In genomic region chr20:31695849-31696804, GRCh38 we compare ENCODE assay signal across 10 cellular contexts. TPM values are rescaled to one million over a fixed set of nuclear protein-coding genes. Genes with fewer than 3 reads are reported as not detected.
DNase-seq lines count a peak whose midpoint lies in the region; ATAC-seq, FAIRE-seq and TF ChIP-seq lines count a peak whose summit lies in the region.
"Had no signal": no experiment of that assay in that cellular context is flagged by ENCODE, and none has a peak within 500 bp of the region (broad histone marks: within the 10 kb centered on the region; RNA-seq: fewer than 3 reads in every experiment).

No MANE protein-coding gene starts in this region.

- 82 to 85% (median 83%) methylated on average over 12 of the region's 12 CpGs for WGBS in heart left ventricle, 4 donors
- WGBS in HepG2 (ENCODE audit: low lambda C conversion rate), result 43% methylated on average over 12 of the region's 12 CpGs

- H2AFZ ChIP-seq in astrocyte (ENCODE audit: low read depth, low read length), result no peak overlapping the region
- no peak overlapping the region for H2AFZ ChIP-seq in HepG2 (ENCODE audit: low read length)

- H3K4me2 ChIP-seq in astrocyte (ENCODE audit: low read length) (peak overlapping the region; percentile 38), HepG2 (ENCODE audit: low read depth, low read length) (peak overlapping the region; percentile 58)

- FAIRE-seq in astrocyte (lab: Jason Lieb, UNC) (no peak), HepG2 (lab: Jason Lieb, UNC) (peak; percentile 97), urothelium cell line (lab: Jason Lieb, UNC) (no peak)

- TF ChIP-seq POLR2A in heart left ventricle (IDR thresholded peaks at IDR 0.05) (no peak), HepG2 (IDR thresholded peaks at IDR 0.05; ENCODE audit: insufficient read depth in 1 of 2, low read depth in 2 of 2, low read length in 2 of 2) (peak; percentile 54 to 80; a peak in 3 of 4 replicates)

- H3K36me3 ChIP-seq in heart left ventricle (peaks cover 0 to 30% (median 13%) of the 10 kb centered on the region in 9 donors), astrocyte (ENCODE audit: insufficient read depth, low read length) (peaks cover 4% of the 10 kb centered on the region), HepG2 (replicated peaks in 1 of 2; ENCODE audit: control insufficient read depth in 1 of 2, insufficient read depth in 2 of 2, low read length in 2 of 2) (peaks cover 41 to 69% of the 10 kb centered on the region in 2 experiments)

- no peaks in the 10 kb centered on the region for H3K27me3 Mint-ChIP-seq in astrocyte (ENCODE audit: low read depth, unreplicated experiment)

- H4K20me1 ChIP-seq in astrocyte (ENCODE audit: insufficient read depth, low read length), result peaks cover 23% of the 10 kb centered on the region
- no peaks in the 10 kb centered on the region; the same call in 1 of the 2 replicates for H4K20me1 ChIP-seq in HepG2 (ENCODE audit: insufficient read depth, low read length)

- TF ChIP-seq EP300 in HepG2 (IDR thresholded peaks at IDR 0.05; ENCODE audit: low read depth in 2 of 2, low read length in 2 of 2), result peak; percentile 99 to 100
- TF ChIP-seq EP300 in HepG2 (CRISPR knock-in tag; IDR thresholded peaks at IDR 0.05; ENCODE audit: borderline replicate concordance), result peak; percentile 100

- DNase-seq in heart left ventricle, result peak in 1 of 5 donors; percentile 68
- DNase-seq in cardiac septum (ENCODE audit: low spot score), result no peak
- peak; percentile 65 for DNase-seq in astrocyte (ENCODE audit: low read depth)
- peak; percentile 100 for DNase-seq in HepG2 (ENCODE audit: low spot score)
- DNase-seq in urothelium cell line (ENCODE audit: low spot score), result peak; percentile 57
- DNase-seq in NCI-H1436 treated with DMSO at 0.1 percent for 48 hours (lab: John Stamatoyannopoulos, UW), result no peak
- DNase-seq in NCI-H2081 (lab: John Stamatoyannopoulos, UW), result no peak

- H3K4me1 Mint-ChIP-seq in astrocyte (ENCODE audit: low read depth, unreplicated experiment), result peaks cover 68% of the 10 kb centered on the region

- TF ChIP-seq CTCF in heart left ventricle (IDR thresholded peaks at IDR 0.05) (no peak), astrocyte (IDR thresholded peaks at IDR 0.05; ENCODE audit: insufficient read depth, low read depth, low read length) (no peak), HepG2 (CRISPR knock-in tag; IDR thresholded peaks at IDR 0.05) (peak; percentile 42)

- H3K9ac ChIP-seq in astrocyte (ENCODE audit: low read length), result no peak overlapping the region
- peak overlapping the region; percentile 70 for H3K9ac ChIP-seq in HepG2 (ENCODE audit: insufficient read depth, low read depth, low read length)

- intact Hi-C loops in heart left ventricle (cut with DNase I) (no loop called here), cardiac septum (cut with DNase I) (no loop called here), HepG2 (cut with micrococcal nuclease; ENCODE audit: unreplicated experiment) (loop anchor here (1.0 to 5.0 kb wide), 4 partner anchors 8 to 34 kb away; no protein-coding TSS in a partner anchor)

- TSS peak; percentile 70 for BruUV-seq in HepG2 (replicated peaks; lab: Mats Ljungman, UMichigan)

- ATAC-seq in heart left ventricle (peak in 2 of 4 donors; percentile 54 to 76), HepG2 (peak; percentile 84), HG02798 (IDR thresholded peaks at IDR 0.05; ENCODE audit: poor library complexity, unreplicated experiment) (no peak)
- ATAC-seq: foreskin keratinocyte had no signal

- CTCF ChIA-PET in HepG2 (lab: Yijun Ruan, JAX; ENCODE audit: low intra/inter-chr PET ratio, low total read pairs), result interaction anchor here (0.9 to 1.9 kb wide), 3 partner anchors 28 to 34 kb away, joined by 3 to 7 read pairs (median 4); no protein-coding TSS in a partner anchor

- peak overlapping the region; percentile 83 for H3K27ac Mint-ChIP-seq in astrocyte (ENCODE audit: unreplicated experiment)

- H3K4me3 ChIP-seq in heart left ventricle, result no peak overlapping the region
- H3K4me3 ChIP-seq in astrocyte (ENCODE audit: insufficient read depth, low read depth, low read length), result no peak overlapping the region
- H3K4me3 ChIP-seq in HepG2 (replicated peaks in 1 of 3; ENCODE audit: insufficient read depth in 1 of 3, low read depth in 2 of 3, low read length in 3 of 3), result peak overlapping the region in 1 of 3 experiments; percentile 10; a peak in 1 of 6 replicates
- H3K4me3 ChIP-seq: SK-N-MC had no signal

- POLR2A ChIA-PET in HepG2 (lab: Yijun Ruan, JAX), result interaction anchor here (0.8 to 33.2 kb wide), 19 partner anchors 8 to 149 kb away, joined by 3 to 2822 read pairs (median 13); partner anchors contain the start of genes BCL2L1, ID1 and TPX2

- peaks cover 34% of the 10 kb centered on the region for H3K36me3 Mint-ChIP-seq in astrocyte (ENCODE audit: low read depth, unreplicated experiment)

- H3K79me2 ChIP-seq in astrocyte (ENCODE audit: insufficient read depth, low read length) (peaks cover 94% of the 10 kb centered on the region), HepG2 (ENCODE audit: insufficient read depth, low read length) (peaks cover 93% of the 10 kb centered on the region)

- H3K9me3 ChIP-seq in heart left ventricle (no peaks in the 10 kb centered on the region), astrocyte (ENCODE audit: insufficient read depth, low read depth, low read length) (no peaks in the 10 kb centered on the region), HepG2 (ENCODE audit: low read length) (no peaks in the 10 kb centered on the region)

- H3K4me1 ChIP-seq in heart left ventricle (peaks cover 23 to 96% (median 71%) of the 10 kb centered on the region in 12 donors), astrocyte (ENCODE audit: insufficient read depth, low read length) (peaks cover 32% of the 10 kb centered on the region), HepG2 (ENCODE audit: insufficient read depth, low read length) (peaks cover 93% of the 10 kb centered on the region)

- H3K27ac ChIP-seq in heart left ventricle (peak overlapping the region in 9 of 12 donors; percentile 19 to 80 (median 49)), astrocyte (ENCODE audit: low read depth, low read length) (peak overlapping the region; percentile 44), HepG2 (ENCODE audit: extremely low read length, insufficient read depth, low read length) (peak overlapping the region; percentile 83)
- H3K27ac ChIP-seq: foreskin keratinocyte, SK-N-MC had no signal

- peak; percentile 55 for TF ChIP-seq RAD21 in HepG2 (CRISPR knock-in tag; IDR thresholded peaks at IDR 0.05)

- H3K9me3 Mint-ChIP-seq in astrocyte (ENCODE audit: unreplicated experiment), result no peaks in the 10 kb centered on the region

- H3K4me3 Mint-ChIP-seq in astrocyte (ENCODE audit: unreplicated experiment), result peak overlapping the region; percentile 25

- in situ Hi-C loops in HepG2 (cut with HindIII; ENCODE audit: extremely low pct_ligation_motif_present, low pct_unique_long_range_greater_than_20kb), result no loop called here

- H3K27me3 ChIP-seq in heart left ventricle (no peaks in the 10 kb centered on the region), astrocyte (ENCODE audit: insufficient read depth, low read length) (no peaks in the 10 kb centered on the region), HepG2 (ENCODE audit: control insufficient read depth in 1 of 2, insufficient read depth in 2 of 2, low read length in 2 of 2) (no peaks in the 10 kb centered on the region)
- H3K27me3 ChIP-seq: foreskin keratinocyte had no signal

RNA-seq across cellular contexts. Expression of gene BCL2L1, which starts 26.5 kb away (rescaled TPM):
- 100 to 1,000 TPM in 1 of 9 donors, 10 to 100 TPM in 8; 32.2 to 176 (median 62.6) TPM for total RNA-seq in heart left ventricle
- polyA plus RNA-seq in heart left ventricle, result 100 to 1,000 TPM in 1 of 2 donors, 10 to 100 TPM in 1; 43.1 to 217 TPM
- total RNA-seq in cardiac septum, result 42.5 TPM
- 103 and 149 TPM in 2 replicates for total RNA-seq in astrocyte
- 164 and 200 TPM in 2 replicates for total RNA-seq in HepG2 (2016; rRNA removed; fragmentation: Illumina TruSeq; extraction: Trizol)
- total RNA-seq in HepG2 (2016; cell fraction: cytosol; rRNA removed; fragmentation: Illumina TruSeq; extraction: Trizol; ENCODE audit: low read depth), result 60.9 and 61.0 TPM in 2 replicates
- total RNA-seq in HepG2 (2016; cell fraction: insoluble cytoplasmic fraction; rRNA removed; fragmentation: Illumina TruSeq; extraction: Trizol), result 169 and 173 TPM in 2 replicates
- 190 and 201 TPM in 2 replicates for total RNA-seq in HepG2 (2016; cell fraction: membrane; rRNA removed; fragmentation: Illumina TruSeq; extraction: Trizol)
- total RNA-seq in HepG2 (2016; cell fraction: nucleus; rRNA removed; fragmentation: Illumina TruSeq; extraction: Trizol), result 135 and 148 TPM in 2 replicates
- 258 and 259 TPM in 2 replicates for polyA plus RNA-seq in HepG2 (2011; rRNA removed)
- 215 and 224 TPM in 2 replicates for polyA plus RNA-seq in HepG2 (2011; cell fraction: cytosol; rRNA removed)
- 123 and 146 TPM in 2 replicates for polyA plus RNA-seq in HepG2 (2011; cell fraction: nucleus; rRNA removed)
- 184 and 192 TPM in 2 replicates for polyA plus RNA-seq in HepG2 (2012)
- 77.5 and 91.4 TPM in 2 replicates for polyA plus RNA-seq in HepG2 (2016; cell fraction: cytosol; fragmentation: Illumina TruSeq; extraction: Trizol; ENCODE audit: low read depth)
- 214 and 252 TPM in 2 replicates for polyA plus RNA-seq in HepG2 (2016; cell fraction: insoluble cytoplasmic fraction; fragmentation: Illumina TruSeq; extraction: Trizol; ENCODE audit: low read depth)
- polyA plus RNA-seq in HepG2 (2016; cell fraction: membrane; fragmentation: Illumina TruSeq; extraction: Trizol; ENCODE audit: low read depth), result 208 and 211 TPM in 2 replicates
- polyA plus RNA-seq in HepG2 (2016; cell fraction: nucleus; fragmentation: Illumina TruSeq; extraction: Trizol; ENCODE audit: insufficient read depth, low read depth), result 168 and 174 TPM in 2 replicates
- polyA minus RNA-seq in HepG2 (2011; rRNA and poly(A)+ RNA removed; ENCODE audit: low replicate concordance), result 34.8 and 259 TPM in 2 replicates
- polyA minus RNA-seq in HepG2 (2011; cell fraction: cytosol; rRNA and poly(A)+ RNA removed), result 124 TPM in 2 replicates
- 215 and 221 TPM in 2 replicates for polyA minus RNA-seq in HepG2 (2011; cell fraction: nucleus; rRNA and poly(A)+ RNA removed)

RNA-seq across cellular contexts. Expression of gene TPX2, which starts 43.0 kb away (rescaled TPM):
- total RNA-seq in heart left ventricle, result 10 to 100 TPM in 1 of 9 donors, 1 to 10 TPM in 3, under 1 TPM in 5; 0.38 to 15.2 (median 0.77) TPM
- under 1 TPM; 0.04 to 0.97 TPM for polyA plus RNA-seq in heart left ventricle
- 0.78 TPM for total RNA-seq in cardiac septum
- total RNA-seq in astrocyte, result 31.7 and 41.6 TPM in 2 replicates
- total RNA-seq in HepG2 (2016; rRNA removed; fragmentation: Illumina TruSeq; extraction: Trizol), result 124 and 190 TPM in 2 replicates
- total RNA-seq in HepG2 (2016; cell fraction: cytosol; rRNA removed; fragmentation: Illumina TruSeq; extraction: Trizol; ENCODE audit: low read depth), result 19.7 and 21.4 TPM in 2 replicates
- total RNA-seq in HepG2 (2016; cell fraction: insoluble cytoplasmic fraction; rRNA removed; fragmentation: Illumina TruSeq; extraction: Trizol), result 123 and 174 TPM in 2 replicates
- total RNA-seq in HepG2 (2016; cell fraction: membrane; rRNA removed; fragmentation: Illumina TruSeq; extraction: Trizol), result 59.2 and 59.7 TPM in 2 replicates
- total RNA-seq in HepG2 (2016; cell fraction: nucleus; rRNA removed; fragmentation: Illumina TruSeq; extraction: Trizol), result 91.9 and 95.0 TPM in 2 replicates
- 20.0 and 34.3 TPM in 2 replicates for polyA plus RNA-seq in HepG2 (2011; rRNA removed)
- 21.1 and 21.9 TPM in 2 replicates for polyA plus RNA-seq in HepG2 (2011; cell fraction: cytosol; rRNA removed)
- polyA plus RNA-seq in HepG2 (2011; cell fraction: nucleus; rRNA removed), result 16.5 and 21.6 TPM in 2 replicates
- polyA plus RNA-seq in HepG2 (2012), result 28.3 and 61.6 TPM in 2 replicates
- polyA plus RNA-seq in HepG2 (2016; cell fraction: cytosol; fragmentation: Illumina TruSeq; extraction: Trizol; ENCODE audit: low read depth), result 8.4 and 9.3 TPM in 2 replicates
- 186 and 207 TPM in 2 replicates for polyA plus RNA-seq in HepG2 (2016; cell fraction: insoluble cytoplasmic fraction; fragmentation: Illumina TruSeq; extraction: Trizol; ENCODE audit: low read depth)
- 30.8 and 32.2 TPM in 2 replicates for polyA plus RNA-seq in HepG2 (2016; cell fraction: membrane; fragmentation: Illumina TruSeq; extraction: Trizol; ENCODE audit: low read depth)
- 122 and 124 TPM in 2 replicates for polyA plus RNA-seq in HepG2 (2016; cell fraction: nucleus; fragmentation: Illumina TruSeq; extraction: Trizol; ENCODE audit: insufficient read depth, low read depth)
- polyA minus RNA-seq in HepG2 (2011; rRNA and poly(A)+ RNA removed; ENCODE audit: low replicate concordance), result 23.1 and 74.5 TPM in 2 replicates
- polyA minus RNA-seq in HepG2 (2011; cell fraction: cytosol; rRNA and poly(A)+ RNA removed), result 31.8 and 39.1 TPM in 2 replicates
- 42.3 and 53.4 TPM in 2 replicates for polyA minus RNA-seq in HepG2 (2011; cell fraction: nucleus; rRNA and poly(A)+ RNA removed)

RNA-seq across cellular contexts. Expression of gene COX4I2, which starts 58.4 kb away (rescaled TPM):
- total RNA-seq in heart left ventricle, result 10 to 100 TPM in 5 of 9 donors, 1 to 10 TPM in 4; 5.7 to 29.4 (median 10.6) TPM
- 10 to 100 TPM; 13.6 to 42.8 TPM for polyA plus RNA-seq in heart left ventricle
- 11.3 TPM for total RNA-seq in cardiac septum
- total RNA-seq in astrocyte, result not detected in 2 replicates
- total RNA-seq in HepG2 (2016; rRNA removed; fragmentation: Illumina TruSeq; extraction: Trizol), result not detected in 2 replicates
- total RNA-seq in HepG2 (2016; cell fraction: cytosol; rRNA removed; fragmentation: Illumina TruSeq; extraction: Trizol; ENCODE audit: low read depth), result not detected in 2 replicates
- total RNA-seq in HepG2 (2016; cell fraction: insoluble cytoplasmic fraction; rRNA removed; fragmentation: Illumina TruSeq; extraction: Trizol), result not detected in 2 replicates
- total RNA-seq in HepG2 (2016; cell fraction: membrane; rRNA removed; fragmentation: Illumina TruSeq; extraction: Trizol), result not detected in 2 replicates
- not detected in 2 replicates for total RNA-seq in HepG2 (2016; cell fraction: nucleus; rRNA removed; fragmentation: Illumina TruSeq; extraction: Trizol)
- polyA plus RNA-seq in HepG2 (2011; rRNA removed), result 0.74 and 1.1 TPM in 2 replicates
- polyA plus RNA-seq in HepG2 (2011; cell fraction: cytosol; rRNA removed), result 0.97 and 1.4 TPM in 2 replicates
- polyA plus RNA-seq in HepG2 (2011; cell fraction: nucleus; rRNA removed), result 0.31 TPM in 1 of 2 replicates, not detected in the other
- 0.61 and 0.68 TPM in 2 replicates for polyA plus RNA-seq in HepG2 (2012)
- not detected in 2 replicates for polyA plus RNA-seq in HepG2 (2016; cell fraction: cytosol; fragmentation: Illumina TruSeq; extraction: Trizol; ENCODE audit: low read depth)
- polyA plus RNA-seq in HepG2 (2016; cell fraction: insoluble cytoplasmic fraction; fragmentation: Illumina TruSeq; extraction: Trizol; ENCODE audit: low read depth), result not detected in 2 replicates
- polyA plus RNA-seq in HepG2 (2016; cell fraction: membrane; fragmentation: Illumina TruSeq; extraction: Trizol; ENCODE audit: low read depth), result not detected in 2 replicates
- not detected in 2 replicates for polyA plus RNA-seq in HepG2 (2016; cell fraction: nucleus; fragmentation: Illumina TruSeq; extraction: Trizol; ENCODE audit: insufficient read depth, low read depth)
- not detected in 2 replicates for polyA minus RNA-seq in HepG2 (2011; rRNA and poly(A)+ RNA removed; ENCODE audit: low replicate concordance)
- not detected in 2 replicates for polyA minus RNA-seq in HepG2 (2011; cell fraction: cytosol; rRNA and poly(A)+ RNA removed)
- not detected in 2 replicates for polyA minus RNA-seq in HepG2 (2011; cell fraction: nucleus; rRNA and poly(A)+ RNA removed)
- total RNA-seq: foreskin keratinocyte had no signal
- polyA plus RNA-seq: foreskin keratinocyte had no signal

Comparison
In these comparisons a context has a peak if more than half of its experiments do, and no peak if none do; other contexts are left out.
1. DNase-seq: peak in astrocyte (single experiment), HepG2 (single experiment) and urothelium cell line (single experiment); none in cardiac septum (single experiment), NCI-H1436 treated with DMSO at 0.1 percent for 48 hours (single experiment) and NCI-H2081 (0 of 2).
2. POLR2A ChIP-seq: peak in HepG2 (2 of 2); none in heart left ventricle (0 of 2).
3. Peak in every context shown above with its lines, with median percentiles within 50 percentile points of each other: H3K27ac ChIP-seq.